In the genomic region with DNA sequence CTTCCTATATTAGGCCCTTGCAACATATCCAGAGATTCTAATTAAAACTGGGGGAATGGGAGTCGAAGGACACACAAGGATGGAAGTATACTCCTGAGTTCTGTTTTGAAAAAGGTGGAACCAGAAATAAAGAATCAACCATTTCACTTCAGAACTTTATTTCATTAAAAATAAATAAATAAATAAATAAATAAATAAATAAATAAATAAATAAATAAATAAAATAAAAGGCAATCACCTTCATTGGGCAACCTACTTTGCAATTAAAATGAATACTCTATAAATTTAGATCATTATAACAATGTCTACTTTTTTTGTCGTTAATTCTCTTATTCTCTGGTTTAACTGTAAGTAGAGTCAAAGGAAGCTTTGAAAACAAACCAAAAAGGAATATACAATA, we compare ENCODE assay signal across 1 cellular context.
TF ChIP-seq lines count a peak whose summit lies in the region.

No MANE protein-coding gene starts in this region.

TF ChIP-seq in HEK293, 187 proteins besides CTCF, POLR2A, EP300 and RAD21 (continued from another document and continues in another):
- TF ChIP-seq, protein P1, sequence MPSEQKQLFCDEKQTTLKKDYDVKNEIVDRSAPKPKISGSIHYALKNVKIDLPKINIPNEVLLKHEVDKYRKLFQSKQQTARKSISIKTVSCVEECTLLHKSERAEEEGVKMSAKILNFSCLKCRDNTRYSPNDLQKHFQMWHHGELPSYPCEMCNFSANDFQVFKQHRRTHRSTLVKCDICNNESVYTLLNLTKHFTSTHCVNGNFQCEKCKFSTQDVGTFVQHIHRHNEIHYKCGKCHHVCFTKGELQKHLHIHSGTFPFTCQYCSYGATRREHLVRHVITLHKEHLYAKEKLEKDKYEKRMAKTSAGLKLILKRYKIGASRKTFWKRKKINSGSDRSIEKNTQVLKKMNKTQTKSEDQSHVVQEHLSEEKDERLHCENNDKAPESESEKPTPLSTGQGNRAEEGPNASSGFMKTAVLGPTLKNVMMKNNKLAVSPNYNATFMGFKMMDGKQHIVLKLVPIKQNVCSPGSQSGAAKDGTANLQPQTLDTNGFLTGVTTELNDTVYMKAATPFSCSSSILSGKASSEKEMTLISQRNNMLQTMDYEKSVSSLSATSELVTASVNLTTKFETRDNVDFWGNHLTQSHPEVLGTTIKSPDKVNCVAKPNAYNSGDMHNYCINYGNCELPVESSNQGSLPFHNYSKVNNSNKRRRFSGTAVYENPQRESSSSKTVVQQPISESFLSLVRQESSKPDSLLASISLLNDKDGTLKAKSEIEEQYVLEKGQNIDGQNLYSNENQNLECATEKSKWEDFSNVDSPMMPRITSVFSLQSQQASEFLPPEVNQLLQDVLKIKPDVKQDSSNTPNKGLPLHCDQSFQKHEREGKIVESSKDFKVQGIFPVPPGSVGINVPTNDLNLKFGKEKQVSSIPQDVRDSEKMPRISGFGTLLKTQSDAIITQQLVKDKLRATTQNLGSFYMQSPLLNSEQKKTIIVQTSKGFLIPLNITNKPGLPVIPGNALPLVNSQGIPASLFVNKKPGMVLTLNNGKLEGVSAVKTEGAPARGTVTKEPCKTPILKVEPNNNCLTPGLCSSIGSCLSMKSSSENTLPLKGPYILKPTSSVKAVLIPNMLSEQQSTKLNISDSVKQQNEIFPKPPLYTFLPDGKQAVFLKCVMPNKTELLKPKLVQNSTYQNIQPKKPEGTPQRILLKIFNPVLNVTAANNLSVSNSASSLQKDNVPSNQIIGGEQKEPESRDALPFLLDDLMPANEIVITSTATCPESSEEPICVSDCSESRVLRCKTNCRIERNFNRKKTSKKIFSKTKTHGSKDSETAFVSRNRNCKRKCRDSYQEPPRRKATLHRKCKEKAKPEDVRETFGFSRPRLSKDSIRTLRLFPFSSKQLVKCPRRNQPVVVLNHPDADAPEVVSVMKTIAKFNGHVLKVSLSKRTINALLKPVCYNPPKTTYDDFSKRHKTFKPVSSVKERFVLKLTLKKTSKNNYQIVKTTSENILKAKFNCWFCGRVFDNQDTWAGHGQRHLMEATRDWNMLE (tag by site-specific recombination; conservative IDR thresholded peaks at IDR 0.05; ENCODE audit: low read depth): peak; percentile 97
- TF ChIP-seq ZNF777 (tag by site-specific recombination; IDR thresholded peaks at IDR 0.05; ENCODE audit: borderline replicate concordance) (no peak), HOXD13 (CRISPR knock-in tag; IDR thresholded peaks at IDR 0.05; ENCODE audit: borderline replicate concordance) (no peak), ZNF670 (tag by site-specific recombination; IDR thresholded peaks at IDR 0.05; ENCODE audit: low read depth) (no peak), MZF1 (tag by site-specific recombination; IDR thresholded peaks at IDR 0.05; ENCODE audit: borderline replicate concordance) (peak; percentile 62; the same call in 1 of the 2 replicates), ZNF544 (tag by site-specific recombination; IDR thresholded peaks at IDR 0.05) (no peak), ZNF16 (tag by site-specific recombination; IDR thresholded peaks at IDR 0.05; ENCODE audit: low read depth) (0 out of 2 replicates have a peak, but pooled peaks have one; percentile 23), ZNF175 (tag by site-specific recombination; IDR thresholded peaks at IDR 0.05) (no peak), ZNF530 (tag by site-specific recombination; IDR thresholded peaks at IDR 0.05; ENCODE audit: low read depth) (0 out of 2 replicates have a peak, but pooled peaks have one; percentile 40), ZNF155 (tag by site-specific recombination; IDR thresholded peaks at IDR 0.05) (0 out of 2 replicates have a peak, but pooled peaks have one; percentile 54), GLI2 (tag by site-specific recombination; IDR thresholded peaks at IDR 0.05; ENCODE audit: borderline replicate concordance, low read depth) (peak; percentile 28; the same call in 1 of the 2 replicates), RBAK (tag by site-specific recombination; IDR thresholded peaks at IDR 0.05) (0 out of 2 replicates have a peak, but pooled peaks have one; percentile 29), ZNF214 (tag by site-specific recombination; IDR thresholded peaks at IDR 0.05; ENCODE audit: borderline replicate concordance) (peak; percentile 68; the same call in 1 of the 2 replicates), ZNF837 (tag by site-specific recombination; IDR thresholded peaks at IDR 0.05) (no peak), ZNF24 (tag by site-specific recombination; IDR thresholded peaks at IDR 0.05) (peak; percentile 53; the same call in 1 of the 2 replicates), ZNF335 (tag by site-specific recombination; conservative IDR thresholded peaks at IDR 0.05) (no peak), MEIS1 (CRISPR knock-in tag; IDR thresholded peaks at IDR 0.05; ENCODE audit: borderline replicate concordance) (no peak), GLI4 (tag by site-specific recombination; IDR thresholded peaks at IDR 0.05) (no peak), ZFP37 (tag by site-specific recombination; IDR thresholded peaks at IDR 0.05) (peak; percentile 95), ZNF501 (tag by site-specific recombination; IDR thresholded peaks at IDR 0.05) (peak; percentile 85; the same call in 1 of the 2 replicates), SETDB1 (IDR thresholded peaks at IDR 0.05; ENCODE audit: insufficient read length, low read length) (no peak), ZNF514 (tag by site-specific recombination; IDR thresholded peaks at IDR 0.05) (peak; percentile 51; the same call in 1 of the 2 replicates), ZNF629 (tag by site-specific recombination; IDR thresholded peaks at IDR 0.05) (peak; percentile 75), ZFP3 (tag by site-specific recombination; IDR thresholded peaks at IDR 0.05; ENCODE audit: low read depth) (peak; percentile 64), ZNF510 (tag by site-specific recombination; IDR thresholded peaks at IDR 0.05; ENCODE audit: insufficient replicate concordance) (peak; percentile 95), ZNF366 (tag by site-specific recombination; conservative IDR thresholded peaks at IDR 0.05) (peak; percentile 57; the same call in 1 of the 2 replicates), ZNF555 (tag by site-specific recombination; conservative IDR thresholded peaks at IDR 0.05) (peak; percentile 100), ZBTB1 (tag by site-specific recombination; IDR thresholded peaks at IDR 0.05) (0 out of 2 replicates have a peak, but pooled peaks have one; percentile 73)
- TF ChIP-seq, protein P2, sequence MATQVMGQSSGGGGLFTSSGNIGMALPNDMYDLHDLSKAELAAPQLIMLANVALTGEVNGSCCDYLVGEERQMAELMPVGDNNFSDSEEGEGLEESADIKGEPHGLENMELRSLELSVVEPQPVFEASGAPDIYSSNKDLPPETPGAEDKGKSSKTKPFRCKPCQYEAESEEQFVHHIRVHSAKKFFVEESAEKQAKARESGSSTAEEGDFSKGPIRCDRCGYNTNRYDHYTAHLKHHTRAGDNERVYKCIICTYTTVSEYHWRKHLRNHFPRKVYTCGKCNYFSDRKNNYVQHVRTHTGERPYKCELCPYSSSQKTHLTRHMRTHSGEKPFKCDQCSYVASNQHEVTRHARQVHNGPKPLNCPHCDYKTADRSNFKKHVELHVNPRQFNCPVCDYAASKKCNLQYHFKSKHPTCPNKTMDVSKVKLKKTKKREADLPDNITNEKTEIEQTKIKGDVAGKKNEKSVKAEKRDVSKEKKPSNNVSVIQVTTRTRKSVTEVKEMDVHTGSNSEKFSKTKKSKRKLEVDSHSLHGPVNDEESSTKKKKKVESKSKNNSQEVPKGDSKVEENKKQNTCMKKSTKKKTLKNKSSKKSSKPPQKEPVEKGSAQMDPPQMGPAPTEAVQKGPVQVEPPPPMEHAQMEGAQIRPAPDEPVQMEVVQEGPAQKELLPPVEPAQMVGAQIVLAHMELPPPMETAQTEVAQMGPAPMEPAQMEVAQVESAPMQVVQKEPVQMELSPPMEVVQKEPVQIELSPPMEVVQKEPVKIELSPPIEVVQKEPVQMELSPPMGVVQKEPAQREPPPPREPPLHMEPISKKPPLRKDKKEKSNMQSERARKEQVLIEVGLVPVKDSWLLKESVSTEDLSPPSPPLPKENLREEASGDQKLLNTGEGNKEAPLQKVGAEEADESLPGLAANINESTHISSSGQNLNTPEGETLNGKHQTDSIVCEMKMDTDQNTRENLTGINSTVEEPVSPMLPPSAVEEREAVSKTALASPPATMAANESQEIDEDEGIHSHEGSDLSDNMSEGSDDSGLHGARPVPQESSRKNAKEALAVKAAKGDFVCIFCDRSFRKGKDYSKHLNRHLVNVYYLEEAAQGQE (tag by site-specific recombination; IDR thresholded peaks at IDR 0.05): peak; percentile 91
- TF ChIP-seq, protein P3, sequence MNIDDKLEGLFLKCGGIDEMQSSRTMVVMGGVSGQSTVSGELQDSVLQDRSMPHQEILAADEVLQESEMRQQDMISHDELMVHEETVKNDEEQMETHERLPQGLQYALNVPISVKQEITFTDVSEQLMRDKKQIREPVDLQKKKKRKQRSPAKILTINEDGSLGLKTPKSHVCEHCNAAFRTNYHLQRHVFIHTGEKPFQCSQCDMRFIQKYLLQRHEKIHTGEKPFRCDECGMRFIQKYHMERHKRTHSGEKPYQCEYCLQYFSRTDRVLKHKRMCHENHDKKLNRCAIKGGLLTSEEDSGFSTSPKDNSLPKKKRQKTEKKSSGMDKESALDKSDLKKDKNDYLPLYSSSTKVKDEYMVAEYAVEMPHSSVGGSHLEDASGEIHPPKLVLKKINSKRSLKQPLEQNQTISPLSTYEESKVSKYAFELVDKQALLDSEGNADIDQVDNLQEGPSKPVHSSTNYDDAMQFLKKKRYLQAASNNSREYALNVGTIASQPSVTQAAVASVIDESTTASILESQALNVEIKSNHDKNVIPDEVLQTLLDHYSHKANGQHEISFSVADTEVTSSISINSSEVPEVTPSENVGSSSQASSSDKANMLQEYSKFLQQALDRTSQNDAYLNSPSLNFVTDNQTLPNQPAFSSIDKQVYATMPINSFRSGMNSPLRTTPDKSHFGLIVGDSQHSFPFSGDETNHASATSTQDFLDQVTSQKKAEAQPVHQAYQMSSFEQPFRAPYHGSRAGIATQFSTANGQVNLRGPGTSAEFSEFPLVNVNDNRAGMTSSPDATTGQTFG (tag by site-specific recombination; IDR thresholded peaks at IDR 0.05; ENCODE audit: borderline replicate concordance): no peak
- TF ChIP-seq, protein P4, sequence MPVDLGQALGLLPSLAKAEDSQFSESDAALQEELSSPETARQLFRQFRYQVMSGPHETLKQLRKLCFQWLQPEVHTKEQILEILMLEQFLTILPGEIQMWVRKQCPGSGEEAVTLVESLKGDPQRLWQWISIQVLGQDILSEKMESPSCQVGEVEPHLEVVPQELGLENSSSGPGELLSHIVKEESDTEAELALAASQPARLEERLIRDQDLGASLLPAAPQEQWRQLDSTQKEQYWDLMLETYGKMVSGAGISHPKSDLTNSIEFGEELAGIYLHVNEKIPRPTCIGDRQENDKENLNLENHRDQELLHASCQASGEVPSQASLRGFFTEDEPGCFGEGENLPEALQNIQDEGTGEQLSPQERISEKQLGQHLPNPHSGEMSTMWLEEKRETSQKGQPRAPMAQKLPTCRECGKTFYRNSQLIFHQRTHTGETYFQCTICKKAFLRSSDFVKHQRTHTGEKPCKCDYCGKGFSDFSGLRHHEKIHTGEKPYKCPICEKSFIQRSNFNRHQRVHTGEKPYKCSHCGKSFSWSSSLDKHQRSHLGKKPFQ (tag by site-specific recombination; IDR thresholded peaks at IDR 0.05): peak; percentile 54; the same call in 1 of the 2 replicates
- TF ChIP-seq, protein P5, sequence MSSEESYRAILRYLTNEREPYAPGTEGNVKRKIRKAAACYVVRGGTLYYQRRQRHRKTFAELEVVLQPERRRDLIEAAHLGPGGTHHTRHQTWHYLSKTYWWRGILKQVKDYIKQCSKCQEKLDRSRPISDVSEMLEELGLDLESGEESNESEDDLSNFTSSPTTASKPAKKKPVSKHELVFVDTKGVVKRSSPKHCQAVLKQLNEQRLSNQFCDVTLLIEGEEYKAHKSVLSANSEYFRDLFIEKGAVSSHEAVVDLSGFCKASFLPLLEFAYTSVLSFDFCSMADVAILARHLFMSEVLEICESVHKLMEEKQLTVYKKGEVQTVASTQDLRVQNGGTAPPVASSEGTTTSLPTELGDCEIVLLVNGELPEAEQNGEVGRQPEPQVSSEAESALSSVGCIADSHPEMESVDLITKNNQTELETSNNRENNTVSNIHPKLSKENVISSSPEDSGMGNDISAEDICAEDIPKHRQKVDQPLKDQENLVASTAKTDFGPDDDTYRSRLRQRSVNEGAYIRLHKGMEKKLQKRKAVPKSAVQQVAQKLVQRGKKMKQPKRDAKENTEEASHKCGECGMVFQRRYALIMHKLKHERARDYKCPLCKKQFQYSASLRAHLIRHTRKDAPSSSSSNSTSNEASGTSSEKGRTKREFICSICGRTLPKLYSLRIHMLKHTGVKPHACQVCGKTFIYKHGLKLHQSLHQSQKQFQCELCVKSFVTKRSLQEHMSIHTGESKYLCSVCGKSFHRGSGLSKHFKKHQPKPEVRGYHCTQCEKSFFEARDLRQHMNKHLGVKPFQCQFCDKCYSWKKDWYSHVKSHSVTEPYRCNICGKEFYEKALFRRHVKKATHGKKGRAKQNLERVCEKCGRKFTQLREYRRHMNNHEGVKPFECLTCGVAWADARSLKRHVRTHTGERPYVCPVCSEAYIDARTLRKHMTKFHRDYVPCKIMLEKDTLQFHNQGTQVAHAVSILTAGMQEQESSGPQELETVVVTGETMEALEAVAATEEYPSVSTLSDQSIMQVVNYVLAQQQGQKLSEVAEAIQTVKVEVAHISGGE (tag by site-specific recombination; conservative IDR thresholded peaks at IDR 0.05; ENCODE audit: low read depth): peak; percentile 91
- TF ChIP-seq, protein P6, sequence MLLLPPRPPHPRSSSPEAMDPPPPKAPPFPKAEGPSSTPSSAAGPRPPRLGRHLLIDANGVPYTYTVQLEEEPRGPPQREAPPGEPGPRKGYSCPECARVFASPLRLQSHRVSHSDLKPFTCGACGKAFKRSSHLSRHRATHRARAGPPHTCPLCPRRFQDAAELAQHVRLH (tag by site-specific recombination; IDR thresholded peaks at IDR 0.05): peak; percentile 85
- TF ChIP-seq, protein P7, sequence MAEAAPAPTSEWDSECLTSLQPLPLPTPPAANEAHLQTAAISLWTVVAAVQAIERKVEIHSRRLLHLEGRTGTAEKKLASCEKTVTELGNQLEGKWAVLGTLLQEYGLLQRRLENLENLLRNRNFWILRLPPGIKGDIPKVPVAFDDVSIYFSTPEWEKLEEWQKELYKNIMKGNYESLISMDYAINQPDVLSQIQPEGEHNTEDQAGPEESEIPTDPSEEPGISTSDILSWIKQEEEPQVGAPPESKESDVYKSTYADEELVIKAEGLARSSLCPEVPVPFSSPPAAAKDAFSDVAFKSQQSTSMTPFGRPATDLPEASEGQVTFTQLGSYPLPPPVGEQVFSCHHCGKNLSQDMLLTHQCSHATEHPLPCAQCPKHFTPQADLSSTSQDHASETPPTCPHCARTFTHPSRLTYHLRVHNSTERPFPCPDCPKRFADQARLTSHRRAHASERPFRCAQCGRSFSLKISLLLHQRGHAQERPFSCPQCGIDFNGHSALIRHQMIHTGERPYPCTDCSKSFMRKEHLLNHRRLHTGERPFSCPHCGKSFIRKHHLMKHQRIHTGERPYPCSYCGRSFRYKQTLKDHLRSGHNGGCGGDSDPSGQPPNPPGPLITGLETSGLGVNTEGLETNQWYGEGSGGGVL (tag by site-specific recombination; IDR thresholded peaks at IDR 0.05): no peak
- TF ChIP-seq, protein P8, sequence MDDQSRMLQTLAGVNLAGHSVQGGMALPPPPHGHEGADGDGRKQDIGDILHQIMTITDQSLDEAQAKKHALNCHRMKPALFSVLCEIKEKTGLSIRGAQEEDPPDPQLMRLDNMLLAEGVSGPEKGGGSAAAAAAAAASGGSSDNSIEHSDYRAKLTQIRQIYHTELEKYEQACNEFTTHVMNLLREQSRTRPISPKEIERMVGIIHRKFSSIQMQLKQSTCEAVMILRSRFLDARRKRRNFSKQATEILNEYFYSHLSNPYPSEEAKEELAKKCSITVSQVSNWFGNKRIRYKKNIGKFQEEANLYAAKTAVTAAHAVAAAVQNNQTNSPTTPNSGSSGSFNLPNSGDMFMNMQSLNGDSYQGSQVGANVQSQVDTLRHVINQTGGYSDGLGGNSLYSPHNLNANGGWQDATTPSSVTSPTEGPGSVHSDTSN (CRISPR knock-in tag; IDR thresholded peaks at IDR 0.05): no peak
